8 cellular contexts compared by ENCODE assay signal in the genomic region with DNA sequence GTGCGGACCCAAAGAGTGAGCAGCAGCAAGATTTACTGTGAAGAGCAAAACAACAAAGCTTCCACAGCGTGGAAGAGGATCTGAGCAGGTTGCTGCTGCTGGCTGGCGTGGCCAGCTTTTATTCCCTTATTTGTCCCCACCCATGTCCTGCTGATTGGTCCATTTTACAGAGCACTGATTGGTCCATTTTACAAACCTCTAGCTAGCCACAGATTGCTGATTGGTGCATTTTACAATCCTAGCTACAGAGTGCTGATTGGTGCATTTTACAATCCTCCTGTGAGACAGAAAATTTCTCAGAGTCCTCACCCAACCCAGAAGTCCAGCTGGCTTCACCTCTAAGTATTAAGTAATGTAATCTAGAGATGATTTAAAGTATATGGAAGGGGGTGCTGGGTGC. TPM values are rescaled to one million over a fixed set of nuclear protein-coding genes. Genes with fewer than 3 reads are reported as not detected.
DNase-seq lines count a peak whose midpoint lies in the region; ATAC-seq, FAIRE-seq and TF ChIP-seq lines count a peak whose summit lies in the region.
"Not testable (repeated sequence)": the region's sequence is repeated elsewhere in the genome, so short reads cannot be mapped to it uniquely, and the experiment has no call there.

No MANE protein-coding gene starts in this region.

- H3K4me1 ChIP-seq in K562 (replicated peaks in 1 of 2; ENCODE audit: control insufficient read depth in 2 of 2, insufficient read depth in 2 of 2, low read length in 2 of 2) (peaks cover 7 to 16% of the 10 kb centered on the region in 2 experiments), esophagus squamous epithelium (peaks cover 24 to 56% (median 35%) of the 10 kb centered on the region in 3 donors), hepatocyte (ENCODE audit: insufficient read depth) (peaks cover 20% of the 10 kb centered on the region), neutrophil (ENCODE audit: control insufficient read depth in 1 of 2, insufficient read depth in 1 of 2, low read depth in 1 of 2, low read length in 1 of 2) (peaks cover 22 to 23% of the 10 kb centered on the region in 2 experiments), stomach (peaks cover 30 to 62% (median 44%) of the 10 kb centered on the region in 4 donors), upper lobe of left lung (peaks cover 51 to 68% (median 63%) of the 10 kb centered on the region in 4 donors)

- not testable (repeated sequence) for H3K9ac ChIP-seq in K562 (ENCODE audit: insufficient read depth in 1 of 2, low read depth in 2 of 2, low read length in 2 of 2)

- H3K4me3 Mint-ChIP-seq in CD14-positive monocyte, result not testable (repeated sequence)

- POLR2A ChIA-PET in K562 (lab: Yijun Ruan, JAX), result interaction anchor here (0.7 to 1.2 kb wide), 3 partner anchors 14 to 263 kb away, joined by 3 to 4 read pairs (median 3); no protein-coding TSS in a partner anchor

- not testable (repeated sequence) for H3K27me3 Mint-ChIP-seq in CD14-positive monocyte (ENCODE audit: low read depth in 3 of 3)

- FAIRE-seq in K562 (lab: Jason Lieb, UNC), result not testable (repeated sequence)

- TF ChIP-seq POLR2A in K562 (conservative IDR thresholded peaks at IDR 0.05); esophagus squamous epithelium (IDR thresholded peaks at IDR 0.05); stomach (IDR thresholded peaks at IDR 0.05); upper lobe of left lung (IDR thresholded peaks at IDR 0.05): not testable (repeated sequence)

- DNase-seq in CD14-positive monocyte (ENCODE audit: low spot score); K562 (ENCODE audit: extremely low read depth in 1 of 4, low spot score in 3 of 4); esophagus squamous epithelium (lab: John Stamatoyannopoulos, UW); hepatocyte (ENCODE audit: low spot score); stomach; upper lobe of left lung: not testable (repeated sequence)

- not testable (repeated sequence) for ATAC-seq in K562; upper lobe of left lung (ENCODE audit: low FRiP score in 2 of 2)

- not testable (repeated sequence) for H2AFZ ChIP-seq in K562 (ENCODE audit: low read depth, low read length); hepatocyte

- peak overlapping the region; percentile 73 to 94 (median 87) for H3K27ac Mint-ChIP-seq in CD14-positive monocyte

- 98% methylated on average over 3 of the region's 3 CpGs for WGBS in K562 (ENCODE audit: insufficient coverage, low coverage, missing lambda C conversion rate)
- WGBS in esophagus squamous epithelium, 2 donors, result 96% methylated on average over 3 of the region's 3 CpGs; no CpG with 5 or more reads in 1 of the 2 donors
- WGBS in hepatocyte (ENCODE audit: low lambda C conversion rate, missing lambda C conversion rate), result 98% methylated on average over 3 of the region's 3 CpGs
- 93 to 98% (median 96%) methylated on average over 3 of the region's 3 CpGs for WGBS in stomach, 5 donors
- WGBS in upper lobe of left lung, 2 donors, result 97 to 100% methylated on average over 3 of the region's 3 CpGs

- H3K27ac ChIP-seq in VCaP, result peak overlapping the region; percentile 90
- not testable (repeated sequence) for H3K27ac ChIP-seq in K562 (ENCODE audit: extremely low read depth, low read depth, low read length)
- peak overlapping the region; percentile 63 to 82 (median 78) for H3K27ac ChIP-seq in esophagus squamous epithelium
- peak overlapping the region; percentile 49 for H3K27ac ChIP-seq in hepatocyte
- H3K27ac ChIP-seq in neutrophil, result peak overlapping the region; percentile 77
- peak overlapping the region in 4 of 5 donors; percentile 78 to 84 (median 82) for H3K27ac ChIP-seq in stomach
- peak overlapping the region; percentile 76 to 87 (median 82) for H3K27ac ChIP-seq in upper lobe of left lung

- in situ Hi-C loops in K562 (cut with MboI), result not testable (repeated sequence)

- H3K27me3 ChIP-seq in K562 (ENCODE audit: control insufficient read depth in 2 of 2, insufficient read depth in 2 of 2, low read length in 2 of 2); esophagus squamous epithelium; hepatocyte; neutrophil; stomach; upper lobe of left lung: not testable (repeated sequence)

- peaks cover 31% of the 10 kb centered on the region for H3K4me1 Mint-ChIP-seq in CD14-positive monocyte

- not testable (repeated sequence) for H3K9me2 ChIP-seq in hepatocyte (replicated peaks; ENCODE audit: insufficient read depth)

- TF ChIP-seq CTCF in CD14-positive monocyte (IDR thresholded peaks at IDR 0.05); VCaP (conservative IDR thresholded peaks at IDR 0.05); K562 (IDR thresholded peaks at IDR 0.05 in 2 of 3, conservative IDR thresholded peaks at IDR 0.05 in 1 of 3; ENCODE audit: insufficient read depth in 2 of 3, low read depth in 1 of 3, low read length in 3 of 3); esophagus squamous epithelium (IDR thresholded peaks at IDR 0.05); hepatocyte (IDR thresholded peaks at IDR 0.05; ENCODE audit: poor library complexity); neutrophil (IDR thresholded peaks at IDR 0.05); stomach (IDR thresholded peaks at IDR 0.05); upper lobe of left lung (IDR thresholded peaks at IDR 0.05): not testable (repeated sequence)

- not testable (repeated sequence) for BruUV-seq in K562 (replicated peaks; lab: Mats Ljungman, UMichigan)

- peaks cover 25% of the 10 kb centered on the region for H3K79me2 ChIP-seq in K562 (ENCODE audit: control insufficient read depth, insufficient read depth, low read length)
- H3K79me2 ChIP-seq in hepatocyte, result peaks cover 38% of the 10 kb centered on the region

- not testable (repeated sequence) for TF ChIP-seq EP300 in K562 (IDR thresholded peaks at IDR 0.05; ENCODE audit: low read length); stomach (IDR thresholded peaks at IDR 0.05); upper lobe of left lung (IDR thresholded peaks at IDR 0.05)

- H3K4me2 ChIP-seq in K562 (ENCODE audit: insufficient read depth, low read length); hepatocyte: not testable (repeated sequence)

- not testable (repeated sequence) for H3K4me3 ChIP-seq in K562; esophagus squamous epithelium; hepatocyte; neutrophil (ENCODE audit: low read depth in 1 of 2, low read length in 1 of 2); stomach; upper lobe of left lung

- H3K36me3 ChIP-seq in K562 (ENCODE audit: control insufficient read depth, insufficient read depth, low read length), result peaks cover 38% of the 10 kb centered on the region
- H3K36me3 ChIP-seq in esophagus squamous epithelium, result peaks cover 11 to 56% (median 30%) of the 10 kb centered on the region in 3 donors
- not testable (repeated sequence) for H3K36me3 ChIP-seq in hepatocyte (replicated peaks; ENCODE audit: insufficient read depth, low read depth)
- peaks cover 42% of the 10 kb centered on the region for H3K36me3 ChIP-seq in neutrophil
- peaks cover 35 to 56% (median 55%) of the 10 kb centered on the region in 4 donors for H3K36me3 ChIP-seq in stomach
- peaks cover 18 to 52% (median 37%) of the 10 kb centered on the region in 4 donors for H3K36me3 ChIP-seq in upper lobe of left lung

- H3K9me3 Mint-ChIP-seq in CD14-positive monocyte, result not testable (repeated sequence)

- intact Hi-C loops in CD14-positive monocyte (cut with micrococcal nuclease); K562 (cut with micrococcal nuclease); esophagus squamous epithelium (cut with DNase I); stomach (cut with DNase I; ENCODE audit: low total_unique reads): not testable (repeated sequence)

- H3K36me3 Mint-ChIP-seq in CD14-positive monocyte, result peaks cover 41 to 49% of the 10 kb centered on the region in 2 donors

- not testable (repeated sequence) for H3K9me1 ChIP-seq in K562 (ENCODE audit: control insufficient read depth, insufficient read depth, low read length)

- H4K20me1 ChIP-seq in K562 (replicated peaks; ENCODE audit: control insufficient read depth, insufficient read depth, low read length); hepatocyte (ENCODE audit: insufficient read depth, poor library complexity, severe bottlenecking): not testable (repeated sequence)

- CTCF ChIA-PET in K562 (lab: Yijun Ruan, JAX; ENCODE audit: low intra/inter-chr PET ratio), result not testable (repeated sequence)

- not testable (repeated sequence) for TF ChIP-seq RAD21 in K562 (CRISPR knock-in tag; conservative IDR thresholded peaks at IDR 0.05 in 1 of 2, IDR thresholded peaks at IDR 0.05 in 1 of 2)

- H3K9me3 ChIP-seq in K562 (replicated peaks; ENCODE audit: control insufficient read depth, insufficient read depth, low read depth, low read length); esophagus squamous epithelium; hepatocyte (ENCODE audit: low read depth); neutrophil; stomach; upper lobe of left lung: not testable (repeated sequence)

RNA-seq across cellular contexts. Expression of a gene that starts 17.3 kb away (rescaled TPM):
- polyA plus RNA-seq in CD14-positive monocyte, result 10 to 100 TPM; 29.4 to 36.2 TPM
- 38.9 and 95.6 TPM in 2 replicates for total RNA-seq in K562 (2011; cell fraction: chromatin; rRNA removed; ENCODE audit: low replicate concordance)
- total RNA-seq in K562 (2011; cell fraction: nucleolus; rRNA removed), result 20.0 and 21.6 TPM in 2 replicates
- 42.5 and 46.3 TPM in 2 replicates for total RNA-seq in K562 (2011; cell fraction: nucleoplasm; rRNA removed)
- total RNA-seq in K562 (2014; rRNA removed), result 18.2 and 27.2 TPM in 2 replicates
- total RNA-seq in K562 (2014; rRNA removed; fragmentation: Illumina TruSeq; extraction: Trizol), result 27.1 and 31.5 TPM in 2 replicates
- total RNA-seq in K562 (2015; rRNA removed; fragmentation: Illumina TruSeq; extraction: Trizol), result 24.7 and 25.7 TPM in 2 replicates
- total RNA-seq in K562 (2021), result 23.1 and 23.8 TPM in 2 replicates
- 18.4 and 24.4 TPM in 2 replicates for polyA plus RNA-seq in K562 (2011; rRNA removed)
- 9.6 and 15.1 TPM in 2 replicates for polyA plus RNA-seq in K562 (2011; cell fraction: cytosol; rRNA removed)
- 23.7 and 41.6 TPM in 2 replicates for polyA plus RNA-seq in K562 (2011; cell fraction: nucleus; rRNA removed)
- 14.9 and 21.8 TPM in 2 replicates for polyA plus RNA-seq in K562 (2012)
- polyA plus RNA-seq in K562 (2014; fragmentation: Illumina TruSeq; extraction: Trizol), result 26.9 and 31.3 TPM in 2 replicates
- 10 to 100 TPM; 23.1 to 27.4 TPM for polyA plus RNA-seq in K562 (2014; fragmentation: Nextera tagmentation; extraction: Ambion mirVana)
- 16.9 and 18.6 TPM in 2 replicates for polyA plus RNA-seq in K562 (2014; rRNA removed)
- polyA minus RNA-seq in K562 (2011; rRNA and poly(A)+ RNA removed), result 20.1 and 32.5 TPM in 2 replicates
- polyA minus RNA-seq in K562 (2011; cell fraction: cytosol; rRNA and poly(A)+ RNA removed), result 9.1 and 14.3 TPM in 2 replicates
- polyA minus RNA-seq in K562 (2011; cell fraction: nucleus; rRNA and poly(A)+ RNA removed), result 12.3 and 14.1 TPM in 2 replicates
- total RNA-seq in esophagus squamous epithelium, result 10 to 100 TPM; 52.6 to 64.4 (median 56.8) TPM
- 73.2 and 84.0 TPM in 2 replicates for total RNA-seq in hepatocyte
- polyA plus RNA-seq in hepatocyte, result 55.0 and 58.9 TPM in 2 replicates
- total RNA-seq in stomach, result 100 to 1,000 TPM in 2 of 5 donors, 10 to 100 TPM in 3; 10.7 to 312 (median 94.2) TPM
- 100 to 1,000 TPM in 1 of 3 donors, 10 to 100 TPM in 2; 22.2 to 117 (median 84.2) TPM for polyA plus RNA-seq in stomach
- 100 to 1,000 TPM in 2 of 6 donors, 10 to 100 TPM in 4; 47.1 to 107 (median 88.2) TPM for total RNA-seq in upper lobe of left lung

RNA-seq across cellular contexts. Expression of a gene that starts 40.3 kb away (rescaled TPM):
- polyA plus RNA-seq in CD14-positive monocyte (10 to 100 TPM; 21.4 to 23.9 TPM), K562 (2011; rRNA removed) (89.6 and 101 TPM in 2 replicates), K562 (2014; fragmentation: Illumina TruSeq; extraction: Trizol) (107 and 132 TPM in 2 replicates), K562 (2014; fragmentation: Nextera tagmentation; extraction: Ambion mirVana) (10 to 100 TPM; 16.2 to 20.2 TPM), K562 (2014; rRNA removed) (83.0 and 89.5 TPM in 2 replicates), hepatocyte (9.3 and 13.0 TPM in 2 replicates), stomach (10 to 100 TPM; 20.4 to 25.1 (median 21.8) TPM)
- total RNA-seq in K562 (2011; cell fraction: chromatin; rRNA removed; ENCODE audit: low replicate concordance), result 20.9 and 25.0 TPM in 2 replicates
- total RNA-seq in K562 (2011; cell fraction: nucleolus; rRNA removed), result 24.2 and 25.8 TPM in 2 replicates
- total RNA-seq in K562 (2011; cell fraction: nucleoplasm; rRNA removed), result 22.5 and 26.0 TPM in 2 replicates
- total RNA-seq in K562 (2014; rRNA removed) (70.7 and 79.1 TPM in 2 replicates), K562 (2014; rRNA removed; fragmentation: Illumina TruSeq; extraction: Trizol) (74.6 and 79.6 TPM in 2 replicates), K562 (2015; rRNA removed; fragmentation: Illumina TruSeq; extraction: Trizol) (80.1 and 87.9 TPM in 2 replicates), K562 (2021) (66.7 and 75.3 TPM in 2 replicates), esophagus squamous epithelium (10 to 100 TPM; 21.3 to 41.2 (median 33.4) TPM), hepatocyte (38.7 and 42.8 TPM in 2 replicates), stomach (10 to 100 TPM in 3 of 5 donors, 1 to 10 TPM in 1, under 1 TPM in 1; 0.58 to 40.0 (median 22.7) TPM), upper lobe of left lung (10 to 100 TPM; 12.7 to 36.0 (median 29.9) TPM)
- polyA plus RNA-seq in K562 (2011; cell fraction: cytosol; rRNA removed), result 74.3 and 80.9 TPM in 2 replicates
- 37.2 and 44.2 TPM in 2 replicates for polyA plus RNA-seq in K562 (2011; cell fraction: nucleus; rRNA removed)
- polyA plus RNA-seq in K562 (2012), result 53.6 and 64.5 TPM in 2 replicates
- polyA minus RNA-seq in K562 (2011; rRNA and poly(A)+ RNA removed), result 120 and 129 TPM in 2 replicates
- 48.7 and 53.1 TPM in 2 replicates for polyA minus RNA-seq in K562 (2011; cell fraction: cytosol; rRNA and poly(A)+ RNA removed)
- polyA minus RNA-seq in K562 (2011; cell fraction: nucleus; rRNA and poly(A)+ RNA removed), result 12.4 and 24.0 TPM in 2 replicates
